ENCODE assay signal across 34 cellular contexts in the genomic region with DNA sequence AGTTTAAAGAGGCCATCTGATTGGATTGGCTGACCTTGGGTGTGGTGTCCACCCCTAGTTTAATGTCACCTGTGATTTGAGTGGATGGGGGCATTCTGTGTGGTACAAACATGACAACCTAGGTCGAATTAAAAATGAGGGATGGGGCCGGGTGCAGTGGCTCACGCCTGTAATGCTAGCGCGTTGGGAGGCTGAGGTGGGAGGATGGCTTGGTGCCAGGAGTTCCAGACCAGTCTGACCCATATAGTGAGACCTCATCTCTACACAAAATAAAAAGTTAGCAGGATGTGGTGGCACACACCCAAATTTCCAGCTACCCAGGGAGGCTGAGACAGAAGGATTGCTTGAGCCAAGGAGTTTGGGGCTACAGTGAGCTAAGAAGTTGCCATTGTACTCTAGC. TPM values are rescaled to one million over a fixed set of nuclear protein-coding genes. Genes with fewer than 3 reads are reported as not detected.
"Had no signal": no experiment of that assay in that cellular context is flagged by ENCODE, and none has a peak within 500 bp of the region (broad histone marks: within the 10 kb centered on the region; RNA-seq: fewer than 3 reads in every experiment).

No MANE protein-coding gene starts in this region.

- H3K4me1 Mint-ChIP-seq: brain had no signal

- H3K9me3 Mint-ChIP-seq: activated B cell treated with CpG ODN at 0.5 μM for 24 hours; activated CD4-positive, alpha-beta memory T cell treated with anti-CD3 and anti-CD28 coated beads for 36 hours; activated CD8-positive, alpha-beta T cell treated with anti-CD3 and anti-CD28 coated beads for 36 hours; activated T-cell treated with anti-CD3 and anti-CD28 coated beads, Interleukin-2, amount 50 U/mL, for 4 hours; activated T-cell treated with anti-CD3 and anti-CD28 coated beads, Interleukin-2, amount 50 U/mL, for 72 hours; activated T-helper 1 cell treated with anti-CD3 and anti-CD28 coated beads, Interleukin-12 subunit alpha, Interleukin-12 subunit beta, Interleukin-2, Interleukin-4 antibody, amounts not matched to agents 30 ng/mL and 10 ng/mL and 1 ng/mL, durations not matched to agents 14 hours and 24 hours and 36 hours; activated T-helper 2 cell treated with anti-CD3 and anti-CD28 coated beads, Interferon-gamma antibody, Interleukin-2, Interleukin-4, amounts not matched to agents 10 μg/mL and 5 μg/mL and 100 μg/mL, durations not matched to agents 14 hours and 24 hours and 36 hours; brain; central memory CD8-positive, alpha-beta T cell; T-cell had no signal

- H3K27ac ChIP-seq: ascending aorta, cardiac muscle cell, VCaP had no signal

- H3K4me3 ChIP-seq: ascending aorta, cardiac muscle cell had no signal

- H3K27me3 ChIP-seq: ascending aorta, cardiac muscle cell had no signal

- DNase-seq: activated B cell treated with CpG ODN at 0.5 μM for 24 hours; activated CD4-positive, alpha-beta memory T cell treated with anti-CD3 and anti-CD28 coated beads for 36 hours; activated CD4-positive, alpha-beta T cell treated with anti-CD3 and anti-CD28 coated beads for 4 hours; activated CD4-positive, alpha-beta T cell treated with anti-CD3 and anti-CD28 coated beads, Interleukin-2, amount 50 U/mL, for 1 hour; activated CD4-positive, alpha-beta T cell treated with anti-CD3 and anti-CD28 coated beads, Interleukin-2, amount 50 U/mL, for 4 hours; activated CD4-positive, CD25-positive, alpha-beta regulatory T cell treated with anti-CD3 and anti-CD28 coated beads, Interleukin-2, amount 50 U/mL, for 72 hours; activated CD8-positive, alpha-beta memory T cell treated with anti-CD3 and anti-CD28 coated beads, Interleukin-2, amount 50 U/mL, for 4 hours; activated CD8-positive, alpha-beta T cell treated with anti-CD3 and anti-CD28 coated beads for 36 hours; activated effector memory CD4-positive, alpha-beta T cell treated with Interleukin-2 at 50 U/mL for 16 hours; activated gamma-delta T cell; activated naive CD4-positive, alpha-beta T cell treated with anti-CD3 and anti-CD28 coated beads, Interleukin-2, amount 50 U/mL, for 16 hours; activated naive CD4-positive, alpha-beta T cell treated with Interleukin-2 at 50 U/mL for 16 hours; activated T-cell treated with anti-CD3 and anti-CD28 coated beads for 4 hours; activated T-cell treated with anti-CD3 and anti-CD28 coated beads, Interleukin-2, amount 50 U/mL, for 1 hour; activated T-cell treated with anti-CD3 and anti-CD28 coated beads, Interleukin-2, amount 50 U/mL, for 4 hours; activated T-cell treated with anti-CD3 and anti-CD28 coated beads, Interleukin-2, amount 50 U/mL, for 72 hours; amygdala; anterior cingulate cortex; caudate nucleus; cerebellar nuclear complex; T-cell; T-helper 17 cell had no signal

- H3K9me3 ChIP-seq: ascending aorta had no signal

- H3K27ac Mint-ChIP-seq: activated B cell treated with CpG ODN at 0.5 μM for 24 hours; activated CD4-positive, alpha-beta memory T cell treated with anti-CD3 and anti-CD28 coated beads for 36 hours; activated CD8-positive, alpha-beta T cell treated with anti-CD3 and anti-CD28 coated beads for 36 hours; activated naive CD8-positive, alpha-beta T cell; activated T-helper 1 cell treated with anti-CD3 and anti-CD28 coated beads, Interleukin-12 subunit alpha, Interleukin-12 subunit beta, Interleukin-2, Interleukin-4 antibody, amounts not matched to agents 30 ng/mL and 10 ng/mL and 1 ng/mL, durations not matched to agents 14 hours and 24 hours and 36 hours; activated T-helper 2 cell treated with anti-CD3 and anti-CD28 coated beads, Interferon-gamma antibody, Interleukin-2, Interleukin-4, amounts not matched to agents 10 μg/mL and 5 μg/mL and 100 μg/mL, durations not matched to agents 14 hours and 24 hours and 36 hours; T-cell; T-helper 17 cell had no signal

- H3K27me3 Mint-ChIP-seq: activated B cell treated with CpG ODN at 0.5 μM for 24 hours; activated CD4-positive, alpha-beta memory T cell treated with anti-CD3 and anti-CD28 coated beads for 36 hours; activated CD8-positive, alpha-beta T cell treated with anti-CD3 and anti-CD28 coated beads for 36 hours; activated naive CD8-positive, alpha-beta T cell; central memory CD8-positive, alpha-beta T cell; T-cell; T-helper 17 cell had no signal

- H3K4me1 ChIP-seq: ascending aorta had no signal

- H3K4me3 Mint-ChIP-seq: activated B cell treated with CpG ODN at 0.5 μM for 24 hours; activated CD4-positive, alpha-beta memory T cell treated with anti-CD3 and anti-CD28 coated beads for 36 hours; activated CD8-positive, alpha-beta T cell treated with anti-CD3 and anti-CD28 coated beads for 36 hours; activated naive CD8-positive, alpha-beta T cell; activated T-cell treated with anti-CD3 and anti-CD28 coated beads, Interleukin-2, amount 50 U/mL, for 4 hours; activated T-cell treated with anti-CD3 and anti-CD28 coated beads, Interleukin-2, amount 50 U/mL, for 72 hours; activated T-helper 1 cell treated with anti-CD3 and anti-CD28 coated beads, Interleukin-12 subunit alpha, Interleukin-12 subunit beta, Interleukin-2, Interleukin-4 antibody, amounts not matched to agents 30 ng/mL and 10 ng/mL and 1 ng/mL, durations not matched to agents 14 hours and 24 hours and 36 hours; brain; central memory CD8-positive, alpha-beta T cell; T-cell; T-helper 17 cell had no signal

RNA-seq across cellular contexts. Expression of gene KCNAB3, which starts 16.8 kb away (rescaled TPM):
- total RNA-seq: ascending aorta had no signal

RNA-seq across cellular contexts. Expression of gene GUCY2D, which starts 56.0 kb away (rescaled TPM):
- total RNA-seq: activated B cell treated with CpG ODN at 0.5 μM for 24 hours; activated CD4-positive, alpha-beta memory T cell treated with anti-CD3 and anti-CD28 coated beads for 36 hours; activated CD8-positive, alpha-beta memory T cell treated with anti-CD3 and anti-CD28 coated beads for 36 hours; activated CD8-positive, alpha-beta T cell treated with anti-CD3 and anti-CD28 coated beads for 36 hours; activated T-helper 1 cell treated with anti-CD3 and anti-CD28 coated beads, Interleukin-12 subunit alpha, Interleukin-12 subunit beta, Interleukin-2, Interleukin-4 antibody, amounts not matched to agents 30 ng/mL and 10 ng/mL and 1 ng/mL, durations not matched to agents 14 hours and 24 hours and 36 hours; activated T-helper 2 cell treated with anti-CD3 and anti-CD28 coated beads, Interferon-gamma antibody, Interleukin-2, Interleukin-4, amounts not matched to agents 10 μg/mL and 5 μg/mL and 100 μg/mL, durations not matched to agents 14 hours and 24 hours and 36 hours; ascending aorta; bronchial epithelial cell; chondrocyte; T-helper 1 cell treated with Interleukin-12 subunit alpha and Interleukin-12 subunit beta and Interleukin-4 antibody, amounts not matched to agents 30 ng/mL and 1 ng/mL, for 36 hours had no signal
